In genomic region chr5:131221888-131222287, GRCh38 we compare ENCODE assay signal across 16 cellular contexts. TPM values are rescaled to one million over a fixed set of nuclear protein-coding genes. Genes with fewer than 3 reads are reported as not detected.
DNase-seq lines count a peak whose midpoint lies in the region; ATAC-seq and TF ChIP-seq lines count a peak whose summit lies in the region.
"Had no signal": no experiment of that assay in that cellular context is flagged by ENCODE, and none has a peak within 500 bp of the region (broad histone marks: within the 10 kb centered on the region; RNA-seq: fewer than 3 reads in every experiment).

No MANE protein-coding gene starts in this region.

- no peak overlapping the region for H3K27ac Mint-ChIP-seq in Caco-2 (ENCODE audit: unreplicated experiment)

- no peaks in the 10 kb centered on the region for H3K36me3 Mint-ChIP-seq in Caco-2 (ENCODE audit: insufficient read depth, unreplicated experiment)

- H3K4me3 ChIP-seq in mammary epithelial cell (replicated peaks in 1 of 3; ENCODE audit: insufficient read depth in 1 of 3, low read depth in 2 of 3, low read length in 3 of 3) (no peak overlapping the region), Caco-2 (ENCODE audit: low read depth, low read length) (no peak overlapping the region)
- H3K4me3 ChIP-seq: lung, SJCRH30, stomach had no signal

- no peak overlapping the region for H2AFZ ChIP-seq in mammary epithelial cell (ENCODE audit: low read depth, low read length)

- H3K27me3 Mint-ChIP-seq in Caco-2 (ENCODE audit: insufficient read depth, unreplicated experiment), result no peaks in the 10 kb centered on the region

- no peak overlapping the region for H3K4me3 Mint-ChIP-seq in Caco-2 (ENCODE audit: unreplicated experiment)

- no peaks in the 10 kb centered on the region for H3K79me2 ChIP-seq in mammary epithelial cell (ENCODE audit: insufficient read depth, low read length)

- H3K36me3 ChIP-seq in mammary epithelial cell (ENCODE audit: insufficient read depth, low read length) (no peaks in the 10 kb centered on the region), Caco-2 (ENCODE audit: control insufficient read depth, insufficient read depth, low read length) (no peaks in the 10 kb centered on the region)
- H3K36me3 ChIP-seq: SJCRH30, stomach had no signal

- H3K4me1 ChIP-seq in mammary epithelial cell (ENCODE audit: insufficient read depth, low read length), result peaks cover 15% of the 10 kb centered on the region
- H3K4me1 ChIP-seq in Caco-2, result no peaks in the 10 kb centered on the region
- H3K4me1 ChIP-seq: SJCRH30, stomach had no signal

- BruUV-seq in mammary epithelial cell (replicated peaks; lab: Mats Ljungman, UMichigan), result no TSS peak
- no TSS peak for BruUV-seq in Caco-2 (replicated peaks; lab: Mats Ljungman, UMichigan)

- no peak overlapping the region for H3K9ac ChIP-seq in mammary epithelial cell (ENCODE audit: insufficient read depth, low read length)

- DNase-seq in GM03348 (ENCODE audit: low spot score) (peak; percentile 41), NCI-H226 (peak; percentile 36), mammary epithelial cell (peak; percentile 43), kidney tubule cell (ENCODE audit: low spot score) (peak; percentile 14), NCI-H2107 (lab: John Stamatoyannopoulos, UW) (no peak), Caco-2 (no peak), NCI-H1417 (lab: John Stamatoyannopoulos, UW) (no peak)
- DNase-seq: activated naive CD4-positive, alpha-beta T cell treated with Interleukin-2 at 50 U/mL for 16 hours; NCI-H146; NCI-H524; SJCRH30; stomach had no signal

- in situ Hi-C loops in mammary epithelial cell (cut with MboI; ENCODE audit: low sequenced_read_pairs in 2 of 2), result no loop called here

- H3K4me1 Mint-ChIP-seq in Caco-2 (ENCODE audit: low read depth, unreplicated experiment), result no peaks in the 10 kb centered on the region

- POLR2A ChIA-PET in Caco-2 (lab: Charles Lee), result no interaction called here

- no peak for TF ChIP-seq CTCF in mammary epithelial cell (conservative IDR thresholded peaks at IDR 0.05 in 1 of 2, IDR thresholded peaks at IDR 0.05 in 1 of 2; ENCODE audit: extremely low read depth in 1 of 2, insufficient read depth in 1 of 2, low read depth in 1 of 2, low read length in 2 of 2)
- no peak for TF ChIP-seq CTCF in Caco-2 (IDR thresholded peaks at IDR 0.05; ENCODE audit: insufficient read depth in 1 of 2, low read depth in 1 of 2, low read length in 1 of 2, severe bottlenecking in 1 of 2, unreplicated experiment in 1 of 2)

- no peak for ATAC-seq in GM18907 (IDR thresholded peaks at IDR 0.05; ENCODE audit: unreplicated experiment)
- ATAC-seq: sciatic nerve had no signal

- dilution Hi-C loops in mammary epithelial cell (cut with HindIII; ENCODE audit: low sequenced_read_pairs), result loop anchor here (5.0 kb wide), 1 partner anchor 35 kb away; no protein-coding TSS in a partner anchor

- H3K27ac ChIP-seq in mammary epithelial cell (ENCODE audit: insufficient read depth, low read depth, low read length), result no peak overlapping the region
- H3K27ac ChIP-seq: C4-2B, SJCRH30, stomach had no signal

- H3K9me3 Mint-ChIP-seq in Caco-2 (ENCODE audit: unreplicated experiment), result no peaks in the 10 kb centered on the region

- CTCF ChIA-PET in mammary epithelial cell (lab: Charles Lee; ENCODE audit: low non-redundant PET) (interaction anchor here (0.6 kb wide), 1 partner anchor 81 kb away, joined by 7 read pairs; no protein-coding TSS in a partner anchor), Caco-2 (lab: Charles Lee) (interaction anchor here (0.6 to 0.7 kb wide), 2 partner anchors 160 to 359 kb away, joined by 3 read pairs; no protein-coding TSS in a partner anchor)

- no peaks in the 10 kb centered on the region for H3K9me3 ChIP-seq in mammary epithelial cell (replicated peaks; ENCODE audit: insufficient read depth, low read length)
- no peaks in the 10 kb centered on the region for H3K9me3 ChIP-seq in Caco-2
- H3K9me3 ChIP-seq: SJCRH30, stomach had no signal

- intact Hi-C loops in mammary epithelial cell (cut with micrococcal nuclease) (no loop called here), Caco-2 (cut with micrococcal nuclease; ENCODE audit: unreplicated experiment) (no loop called here)

- no peaks in the 10 kb centered on the region for H3K27me3 ChIP-seq in mammary epithelial cell (ENCODE audit: insufficient read depth, low read length)
- no peaks in the 10 kb centered on the region; the same call in 1 of the 2 replicates for H3K27me3 ChIP-seq in Caco-2 (replicated peaks; ENCODE audit: control insufficient read depth, insufficient read depth, low read length)
- H3K27me3 ChIP-seq: SJCRH30, stomach had no signal

- H4K20me1 ChIP-seq in mammary epithelial cell (ENCODE audit: insufficient read depth, low read length), result no peaks in the 10 kb centered on the region

- no peak overlapping the region for H3K4me2 ChIP-seq in mammary epithelial cell (ENCODE audit: insufficient read depth, low read depth, low read length)

RNA-seq across cellular contexts. Expression of gene CDC42SE2, which starts 42.0 kb away (rescaled TPM):
- total RNA-seq in mammary epithelial cell (10 to 100 TPM; 26.0 to 87.4 TPM), Caco-2 (2022) (39.4 and 41.1 TPM in 2 replicates)
- 18.0 TPM for polyA plus RNA-seq in mammary epithelial cell
- polyA minus RNA-seq in mammary epithelial cell, result 28.8 TPM

RNA-seq across cellular contexts. Expression of gene LYRM7, which starts 51.1 kb away (rescaled TPM):
- total RNA-seq in mammary epithelial cell, result 10 to 100 TPM; 10.3 to 11.2 TPM
- polyA plus RNA-seq in mammary epithelial cell, result 2.7 TPM
- polyA minus RNA-seq in mammary epithelial cell, result 4.5 TPM
- 13.7 and 14.9 TPM in 2 replicates for total RNA-seq in Caco-2 (2022)

RNA-seq across cellular contexts. Expression of gene HINT1, which starts 56.8 kb away (rescaled TPM):
- 100 to 1,000 TPM; 167 to 273 TPM for total RNA-seq in mammary epithelial cell
- 478 TPM for polyA plus RNA-seq in mammary epithelial cell
- polyA minus RNA-seq in mammary epithelial cell, result 74.0 TPM
- total RNA-seq in Caco-2 (2022), result 228 and 243 TPM in 2 replicates

Comparison
In these comparisons a context has a peak if more than half of its experiments do, and no peak if none do; other contexts are left out.
1. DNase-seq: peak in GM03348 (single experiment), NCI-H226 (single experiment), mammary epithelial cell (single experiment) and kidney tubule cell (single experiment); none in NCI-H2107 (single experiment), Caco-2 (0 of 2) and NCI-H1417 (0 of 3).